1 cellular context compared by ENCODE assay signal in the genomic region with DNA sequence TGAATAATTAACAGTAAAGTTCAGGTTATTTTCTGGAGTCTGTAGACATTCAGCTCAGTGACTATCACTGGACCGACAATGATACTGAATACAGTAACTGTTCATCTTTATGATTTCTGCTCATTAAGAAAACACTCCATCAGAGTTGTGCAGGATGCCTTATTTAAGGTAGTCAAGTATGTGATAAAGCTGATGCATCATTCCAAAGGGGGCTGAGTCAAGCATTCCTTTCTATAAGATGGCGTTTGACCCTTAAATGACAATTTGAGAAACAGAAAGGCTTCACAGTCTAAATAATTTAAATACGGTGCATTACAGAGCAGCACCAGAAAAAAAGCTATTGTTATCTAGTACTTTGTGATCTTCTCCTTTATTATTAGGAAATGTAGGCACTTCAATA.
TF ChIP-seq lines count a peak whose summit lies in the region.

No MANE protein-coding gene starts in this region.

TF ChIP-seq in IMR-90, 13 proteins besides CTCF, POLR2A, EP300 and RAD21 (continued from another document):
- TF ChIP-seq, protein P1, sequence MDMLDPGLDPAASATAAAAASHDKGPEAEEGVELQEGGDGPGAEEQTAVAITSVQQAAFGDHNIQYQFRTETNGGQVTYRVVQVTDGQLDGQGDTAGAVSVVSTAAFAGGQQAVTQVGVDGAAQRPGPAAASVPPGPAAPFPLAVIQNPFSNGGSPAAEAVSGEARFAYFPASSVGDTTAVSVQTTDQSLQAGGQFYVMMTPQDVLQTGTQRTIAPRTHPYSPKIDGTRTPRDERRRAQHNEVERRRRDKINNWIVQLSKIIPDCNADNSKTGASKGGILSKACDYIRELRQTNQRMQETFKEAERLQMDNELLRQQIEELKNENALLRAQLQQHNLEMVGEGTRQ (IDR thresholded peaks at IDR 0.05; ENCODE audit: low read depth, low read length): no peak
- TF ChIP-seq MAFK (IDR thresholded peaks at IDR 0.05; ENCODE audit: low read depth, low read length): peak; percentile 32; the same call in 1 of the 2 replicates
